8 cellular contexts compared by ENCODE assay signal in genomic region chr7:74083928-74084721, GRCh38. TPM values are rescaled to one million over a fixed set of nuclear protein-coding genes. Genes with fewer than 3 reads are reported as not detected.
DNase-seq lines count a peak whose midpoint lies in the region; FAIRE-seq and TF ChIP-seq lines count a peak whose summit lies in the region.

No MANE protein-coding gene starts in this region.

- no peak for TF ChIP-seq CTCF in GM12864 (IDR thresholded peaks at IDR 0.05; ENCODE audit: low read depth, low read length, missing control alignments)
- no peak for TF ChIP-seq CTCF in WERI-Rb-1 (IDR thresholded peaks at IDR 0.05; ENCODE audit: low read depth, low read length)

- H3K27me3 ChIP-seq in H7 (ENCODE audit: control insufficient read depth, insufficient read depth, low read length): no peaks in the 10 kb centered on the region
- H3K27me3 ChIP-seq in WERI-Rb-1 (ENCODE audit: insufficient read depth, low read depth, severe bottlenecking): no peaks in the 10 kb centered on the region

- H3K36me3 ChIP-seq in H7 (replicated peaks; ENCODE audit: control insufficient read depth, insufficient read depth, low read length) (peaks cover 8% of the 10 kb centered on the region), WERI-Rb-1 (peaks cover 30% of the 10 kb centered on the region)

- no peak for FAIRE-seq in urothelium cell line (lab: Jason Lieb, UNC)

- peak overlapping the region; percentile 64 for H3K27ac ChIP-seq in WERI-Rb-1

- DNase-seq in GM12864 (ENCODE audit: low read depth): no peak
- DNase-seq in H7: peak; percentile 94
- peak; percentile 75 for DNase-seq in LHCN-M2 (ENCODE audit: low read depth)
- peak; percentile 48 for DNase-seq in WERI-Rb-1
- DNase-seq in epidermal melanocyte (ENCODE audit: insufficient read length, low spot score): peak; percentile 38
- peak; percentile 77 for DNase-seq in myocyte (ENCODE audit: low read depth)
- DNase-seq in urothelium cell line (ENCODE audit: low spot score): peak; percentile 71
- no peak for DNase-seq in SKM-1 treated with dmso at 0.1 percent for 144 hours (lab: John Stamatoyannopoulos, UW; ENCODE audit: unreplicated experiment)

- no peaks in the 10 kb centered on the region for H3K9me3 ChIP-seq in WERI-Rb-1 (ENCODE audit: severe bottlenecking)

- H3K4me3 ChIP-seq in GM12864 (ENCODE audit: low read depth, low read length): peak overlapping the region; percentile 80
- peak overlapping the region; percentile 61 for H3K4me3 ChIP-seq in H7 (ENCODE audit: insufficient read depth, low read depth, low read length)
- H3K4me3 ChIP-seq in WERI-Rb-1 (ENCODE audit: low read depth, low read length): peak overlapping the region; percentile 54

RNA-seq across cellular contexts. Expression of gene LIMK1, which starts 0.5 kb away (rescaled TPM):
- total RNA-seq in H7 (2014; rRNA removed; shearing (Covaris generic)): 99.4 and 108 TPM in 2 replicates
- total RNA-seq in LHCN-M2 (2014; rRNA removed): 103 and 121 TPM in 2 replicates
- 79.1 TPM for polyA plus RNA-seq in LHCN-M2 (2012)
- total RNA-seq in myocyte: 47.8 and 49.9 TPM in 2 replicates
- 79.3 TPM for polyA plus RNA-seq in myocyte (2012)

RNA-seq across cellular contexts. Expression of gene ELN, which starts 56.2 kb away (rescaled TPM):
- 2.7 and 5.3 TPM in 2 replicates for total RNA-seq in H7 (2014; rRNA removed; shearing (Covaris generic))
- total RNA-seq in LHCN-M2 (2014; rRNA removed): 2.1 and 3.3 TPM in 2 replicates
- polyA plus RNA-seq in LHCN-M2 (2012): 62.8 TPM
- total RNA-seq in myocyte: 12.1 and 16.6 TPM in 2 replicates
- 141 TPM for polyA plus RNA-seq in myocyte (2012)

Comparison
In these comparisons a context has a peak if more than half of its experiments do, and no peak if none do; other contexts are left out.
1. DNase-seq: peak in H7 (single experiment), LHCN-M2 (single experiment), WERI-Rb-1 (single experiment), epidermal melanocyte (single experiment), myocyte (single experiment) and urothelium cell line (single experiment); none in GM12864 (single experiment) and SKM-1 treated with dmso at 0.1 percent for 144 hours (single experiment).
2. Peak in every context shown above with its lines, with median percentiles within 50 percentile points of each other: H3K4me3 ChIP-seq.